Comparison of ENCODE assay signal across 1 cellular context in the genomic region with DNA sequence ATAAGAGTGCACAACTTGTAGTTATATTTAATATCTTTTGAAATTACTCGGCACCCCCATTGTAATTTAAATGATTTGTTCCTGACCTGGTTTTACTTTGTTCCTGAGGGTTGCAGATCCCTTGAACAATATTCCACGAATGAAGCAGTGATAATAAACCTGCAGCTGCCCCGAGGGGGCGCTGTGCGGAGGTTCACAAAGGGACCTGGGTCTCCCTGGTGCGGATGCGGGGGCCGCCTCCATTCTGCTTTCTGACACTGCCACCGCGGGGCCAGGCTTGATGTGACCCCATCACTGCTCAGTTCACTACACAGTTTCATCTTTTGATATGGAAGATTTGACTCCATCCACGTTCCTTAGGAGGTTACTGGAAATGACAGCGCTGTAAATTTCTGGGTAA.
TF ChIP-seq lines count a peak whose summit lies in the region.

No MANE protein-coding gene starts in this region.

TF ChIP-seq in K562, 482 proteins besides CTCF, POLR2A, EP300 and RAD21 (continued from another document and continues in another):
- TF ChIP-seq STAG1 (CRISPR knock-in tag; IDR thresholded peaks at IDR 0.05; ENCODE audit: borderline replicate concordance) (peak; percentile 64), ADNP (tag; IDR thresholded peaks at IDR 0.05) (no peak), RNF2 (IDR thresholded peaks at IDR 0.05) (no peak), ZC3H4 (CRISPR knock-in tag; IDR thresholded peaks at IDR 0.05; ENCODE audit: borderline replicate concordance) (no peak), SMARCA5 (IDR thresholded peaks at IDR 0.05) (no peak), THRAP3 (IDR thresholded peaks at IDR 0.05; ENCODE audit: borderline replicate concordance) (no peak), ZNF12 (CRISPR knock-in tag; IDR thresholded peaks at IDR 0.05) (no peak), NBN (IDR thresholded peaks at IDR 0.05; ENCODE audit: low read depth) (no peak), HMG20A (CRISPR knock-in tag; conservative IDR thresholded peaks at IDR 0.05) (no peak), CREB1 (IDR thresholded peaks at IDR 0.05) (peak; percentile 42; the same call in 1 of the 2 replicates), CREB1 (CRISPR knock-in tag; IDR thresholded peaks at IDR 0.05) (no peak), HDAC2 (IDR thresholded peaks at IDR 0.05) (no peak), FOXA1 (IDR thresholded peaks at IDR 0.05; ENCODE audit: borderline replicate concordance) (no peak), PURB (CRISPR knock-in tag; IDR thresholded peaks at IDR 0.05; ENCODE audit: low read depth) (no peak), YY1 (IDR thresholded peaks at IDR 0.05; ENCODE audit: borderline replicate concordance in 1 of 3, control insufficient read depth in 1 of 3, extremely low read depth in 1 of 3, insufficient read depth in 3 of 3, insufficient read length in 1 of 3, insufficient replicate concordance in 2 of 3, low read depth in 1 of 3, low read length in 2 of 3) (peak in 1 of 3 experiments; percentile 43), TRIM24 (IDR thresholded peaks at IDR 0.05) (no peak), MBD2 (IDR thresholded peaks at IDR 0.05; ENCODE audit: borderline replicate concordance, low read depth) (no peak), ETV5 (CRISPR knock-in tag; IDR thresholded peaks at IDR 0.05; ENCODE audit: low read depth) (no peak), KLF1 (tag; IDR thresholded peaks at IDR 0.05) (no peak), RB1 (IDR thresholded peaks at IDR 0.05; ENCODE audit: low read depth) (peak; percentile 39; the same call in 1 of the 2 replicates), SIRT6 (IDR thresholded peaks at IDR 0.05; ENCODE audit: low read depth, low read length) (no peak), SOX6 (IDR thresholded peaks at IDR 0.05) (no peak), SMAD2 (IDR thresholded peaks at IDR 0.05; ENCODE audit: low read depth, low read length) (no peak), STAT5B (CRISPR knock-in tag; IDR thresholded peaks at IDR 0.05) (no peak), ZFP30 (CRISPR knock-in tag; IDR thresholded peaks at IDR 0.05; ENCODE audit: borderline replicate concordance) (no peak), CBX5 (IDR thresholded peaks at IDR 0.05; ENCODE audit: borderline replicate concordance, low read depth) (no peak), L3MBTL2 (IDR thresholded peaks at IDR 0.05) (no peak), ZFP36 (IDR thresholded peaks at IDR 0.05; ENCODE audit: low read depth, low read length, partially characterized antibody) (peak; percentile 8), ZNF584 (CRISPR knock-in tag; IDR thresholded peaks at IDR 0.05; ENCODE audit: low read depth) (no peak), CHD2 (IDR thresholded peaks at IDR 0.05; ENCODE audit: low read depth, low read length) (no peak), HDAC6 (IDR thresholded peaks at IDR 0.05; ENCODE audit: low read depth, low read length) (no peak), ZNF785 (CRISPR knock-in tag; IDR thresholded peaks at IDR 0.05) (no peak), ZNF134 (CRISPR knock-in tag; conservative IDR thresholded peaks at IDR 0.05) (no peak), ZNF165 (CRISPR knock-in tag; IDR thresholded peaks at IDR 0.05; ENCODE audit: borderline replicate concordance) (no peak), MTA2 (IDR thresholded peaks at IDR 0.05; ENCODE audit: low read depth) (no peak), SMAD4 (CRISPR knock-in tag; conservative IDR thresholded peaks at IDR 0.05) (no peak), STAT5A (IDR thresholded peaks at IDR 0.05; ENCODE audit: borderline replicate concordance, low read length) (peak; percentile 29; the same call in 1 of the 2 replicates), ZC3H11A (IDR thresholded peaks at IDR 0.05; ENCODE audit: low read depth, low read length) (no peak), GABPB2 (CRISPR knock-in tag; conservative IDR thresholded peaks at IDR 0.05) (no peak), PYGO2 (tag; IDR thresholded peaks at IDR 0.05) (0 out of 2 replicates have a peak, but pooled peaks have one; percentile 10), ZFPM2 (CRISPR knock-in tag; IDR thresholded peaks at IDR 0.05) (no peak), EHMT2 (IDR thresholded peaks at IDR 0.05) (no peak), NELFE (IDR thresholded peaks at IDR 0.05; ENCODE audit: insufficient read depth, insufficient read length) (no peak), MCM3 (IDR thresholded peaks at IDR 0.05) (no peak), HMGN3 (IDR thresholded peaks at IDR 0.05; ENCODE audit: borderline replicate concordance, extremely low read depth, insufficient read length, low read depth, low read length) (no peak), CBFB (CRISPR knock-in tag; IDR thresholded peaks at IDR 0.05) (no peak), PTBP1 (IDR thresholded peaks at IDR 0.05; ENCODE audit: low read depth, low read length) (no peak), CREM (IDR thresholded peaks at IDR 0.05; ENCODE audit: low read depth) (no peak), ZNF57 (CRISPR knock-in tag; IDR thresholded peaks at IDR 0.05) (no peak), ZNF696 (CRISPR knock-in tag; conservative IDR thresholded peaks at IDR 0.05) (no peak), ATF1 (CRISPR knock-in tag; IDR thresholded peaks at IDR 0.05) (no peak), ATF1 (tag; IDR thresholded peaks at IDR 0.05) (no peak), HNRNPK (IDR thresholded peaks at IDR 0.05; ENCODE audit: low read depth, low read length, poor library complexity, severe bottlenecking) (no peak)
- TF ChIP-seq, protein P1, sequence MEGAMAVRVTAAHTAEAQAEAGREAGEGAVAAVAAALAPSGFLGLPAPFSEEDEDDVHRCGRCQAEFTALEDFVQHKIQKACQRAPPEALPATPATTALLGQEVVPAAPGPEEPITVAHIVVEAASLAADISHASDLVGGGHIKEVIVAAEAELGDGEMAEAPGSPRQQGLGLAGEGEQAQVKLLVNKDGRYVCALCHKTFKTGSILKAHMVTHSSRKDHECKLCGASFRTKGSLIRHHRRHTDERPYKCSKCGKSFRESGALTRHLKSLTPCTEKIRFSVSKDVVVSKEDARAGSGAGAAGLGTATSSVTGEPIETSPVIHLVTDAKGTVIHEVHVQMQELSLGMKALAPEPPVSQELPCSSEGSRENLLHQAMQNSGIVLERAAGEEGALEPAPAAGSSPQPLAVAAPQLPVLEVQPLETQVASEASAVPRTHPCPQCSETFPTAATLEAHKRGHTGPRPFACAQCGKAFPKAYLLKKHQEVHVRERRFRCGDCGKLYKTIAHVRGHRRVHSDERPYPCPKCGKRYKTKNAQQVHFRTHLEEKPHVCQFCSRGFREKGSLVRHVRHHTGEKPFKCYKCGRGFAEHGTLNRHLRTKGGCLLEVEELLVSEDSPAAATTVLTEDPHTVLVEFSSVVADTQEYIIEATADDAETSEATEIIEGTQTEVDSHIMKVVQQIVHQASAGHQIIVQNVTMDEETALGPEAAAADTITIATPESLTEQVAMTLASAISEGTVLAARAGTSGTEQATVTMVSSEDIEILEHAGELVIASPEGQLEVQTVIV (CRISPR knock-in tag; IDR thresholded peaks at IDR 0.05; ENCODE audit: borderline replicate concordance): no peak
- TF ChIP-seq, protein P2, sequence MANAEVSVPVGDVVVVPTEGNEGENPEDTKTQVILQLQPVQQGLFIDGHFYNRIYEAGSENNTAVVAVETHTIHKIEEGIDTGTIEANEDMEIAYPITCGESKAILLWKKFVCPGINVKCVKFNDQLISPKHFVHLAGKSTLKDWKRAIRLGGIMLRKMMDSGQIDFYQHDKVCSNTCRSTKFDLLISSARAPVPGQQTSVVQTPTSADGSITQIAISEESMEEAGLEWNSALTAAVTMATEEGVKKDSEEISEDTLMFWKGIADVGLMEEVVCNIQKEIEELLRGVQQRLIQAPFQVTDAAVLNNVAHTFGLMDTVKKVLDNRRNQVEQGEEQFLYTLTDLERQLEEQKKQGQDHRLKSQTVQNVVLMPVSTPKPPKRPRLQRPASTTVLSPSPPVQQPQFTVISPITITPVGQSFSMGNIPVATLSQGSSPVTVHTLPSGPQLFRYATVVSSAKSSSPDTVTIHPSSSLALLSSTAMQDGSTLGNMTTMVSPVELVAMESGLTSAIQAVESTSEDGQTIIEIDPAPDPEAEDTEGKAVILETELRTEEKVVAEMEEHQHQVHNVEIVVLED (CRISPR knock-in tag; IDR thresholded peaks at IDR 0.05): no peak
- TF ChIP-seq, protein P3, sequence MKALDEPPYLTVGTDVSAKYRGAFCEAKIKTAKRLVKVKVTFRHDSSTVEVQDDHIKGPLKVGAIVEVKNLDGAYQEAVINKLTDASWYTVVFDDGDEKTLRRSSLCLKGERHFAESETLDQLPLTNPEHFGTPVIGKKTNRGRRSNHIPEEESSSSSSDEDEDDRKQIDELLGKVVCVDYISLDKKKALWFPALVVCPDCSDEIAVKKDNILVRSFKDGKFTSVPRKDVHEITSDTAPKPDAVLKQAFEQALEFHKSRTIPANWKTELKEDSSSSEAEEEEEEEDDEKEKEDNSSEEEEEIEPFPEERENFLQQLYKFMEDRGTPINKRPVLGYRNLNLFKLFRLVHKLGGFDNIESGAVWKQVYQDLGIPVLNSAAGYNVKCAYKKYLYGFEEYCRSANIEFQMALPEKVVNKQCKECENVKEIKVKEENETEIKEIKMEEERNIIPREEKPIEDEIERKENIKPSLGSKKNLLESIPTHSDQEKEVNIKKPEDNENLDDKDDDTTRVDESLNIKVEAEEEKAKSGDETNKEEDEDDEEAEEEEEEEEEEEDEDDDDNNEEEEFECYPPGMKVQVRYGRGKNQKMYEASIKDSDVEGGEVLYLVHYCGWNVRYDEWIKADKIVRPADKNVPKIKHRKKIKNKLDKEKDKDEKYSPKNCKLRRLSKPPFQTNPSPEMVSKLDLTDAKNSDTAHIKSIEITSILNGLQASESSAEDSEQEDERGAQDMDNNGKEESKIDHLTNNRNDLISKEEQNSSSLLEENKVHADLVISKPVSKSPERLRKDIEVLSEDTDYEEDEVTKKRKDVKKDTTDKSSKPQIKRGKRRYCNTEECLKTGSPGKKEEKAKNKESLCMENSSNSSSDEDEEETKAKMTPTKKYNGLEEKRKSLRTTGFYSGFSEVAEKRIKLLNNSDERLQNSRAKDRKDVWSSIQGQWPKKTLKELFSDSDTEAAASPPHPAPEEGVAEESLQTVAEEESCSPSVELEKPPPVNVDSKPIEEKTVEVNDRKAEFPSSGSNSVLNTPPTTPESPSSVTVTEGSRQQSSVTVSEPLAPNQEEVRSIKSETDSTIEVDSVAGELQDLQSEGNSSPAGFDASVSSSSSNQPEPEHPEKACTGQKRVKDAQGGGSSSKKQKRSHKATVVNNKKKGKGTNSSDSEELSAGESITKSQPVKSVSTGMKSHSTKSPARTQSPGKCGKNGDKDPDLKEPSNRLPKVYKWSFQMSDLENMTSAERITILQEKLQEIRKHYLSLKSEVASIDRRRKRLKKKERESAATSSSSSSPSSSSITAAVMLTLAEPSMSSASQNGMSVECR (CRISPR knock-in tag; IDR thresholded peaks at IDR 0.05): no peak
- TF ChIP-seq, protein P4, sequence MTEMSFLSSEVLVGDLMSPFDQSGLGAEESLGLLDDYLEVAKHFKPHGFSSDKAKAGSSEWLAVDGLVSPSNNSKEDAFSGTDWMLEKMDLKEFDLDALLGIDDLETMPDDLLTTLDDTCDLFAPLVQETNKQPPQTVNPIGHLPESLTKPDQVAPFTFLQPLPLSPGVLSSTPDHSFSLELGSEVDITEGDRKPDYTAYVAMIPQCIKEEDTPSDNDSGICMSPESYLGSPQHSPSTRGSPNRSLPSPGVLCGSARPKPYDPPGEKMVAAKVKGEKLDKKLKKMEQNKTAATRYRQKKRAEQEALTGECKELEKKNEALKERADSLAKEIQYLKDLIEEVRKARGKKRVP (CRISPR knock-in tag; IDR thresholded peaks at IDR 0.05): no peak
- TF ChIP-seq, protein P5, sequence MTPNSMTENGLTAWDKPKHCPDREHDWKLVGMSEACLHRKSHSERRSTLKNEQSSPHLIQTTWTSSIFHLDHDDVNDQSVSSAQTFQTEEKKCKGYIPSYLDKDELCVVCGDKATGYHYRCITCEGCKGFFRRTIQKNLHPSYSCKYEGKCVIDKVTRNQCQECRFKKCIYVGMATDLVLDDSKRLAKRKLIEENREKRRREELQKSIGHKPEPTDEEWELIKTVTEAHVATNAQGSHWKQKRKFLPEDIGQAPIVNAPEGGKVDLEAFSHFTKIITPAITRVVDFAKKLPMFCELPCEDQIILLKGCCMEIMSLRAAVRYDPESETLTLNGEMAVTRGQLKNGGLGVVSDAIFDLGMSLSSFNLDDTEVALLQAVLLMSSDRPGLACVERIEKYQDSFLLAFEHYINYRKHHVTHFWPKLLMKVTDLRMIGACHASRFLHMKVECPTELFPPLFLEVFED (CRISPR knock-in tag; conservative IDR thresholded peaks at IDR 0.05): no peak
- TF ChIP-seq, protein P6, sequence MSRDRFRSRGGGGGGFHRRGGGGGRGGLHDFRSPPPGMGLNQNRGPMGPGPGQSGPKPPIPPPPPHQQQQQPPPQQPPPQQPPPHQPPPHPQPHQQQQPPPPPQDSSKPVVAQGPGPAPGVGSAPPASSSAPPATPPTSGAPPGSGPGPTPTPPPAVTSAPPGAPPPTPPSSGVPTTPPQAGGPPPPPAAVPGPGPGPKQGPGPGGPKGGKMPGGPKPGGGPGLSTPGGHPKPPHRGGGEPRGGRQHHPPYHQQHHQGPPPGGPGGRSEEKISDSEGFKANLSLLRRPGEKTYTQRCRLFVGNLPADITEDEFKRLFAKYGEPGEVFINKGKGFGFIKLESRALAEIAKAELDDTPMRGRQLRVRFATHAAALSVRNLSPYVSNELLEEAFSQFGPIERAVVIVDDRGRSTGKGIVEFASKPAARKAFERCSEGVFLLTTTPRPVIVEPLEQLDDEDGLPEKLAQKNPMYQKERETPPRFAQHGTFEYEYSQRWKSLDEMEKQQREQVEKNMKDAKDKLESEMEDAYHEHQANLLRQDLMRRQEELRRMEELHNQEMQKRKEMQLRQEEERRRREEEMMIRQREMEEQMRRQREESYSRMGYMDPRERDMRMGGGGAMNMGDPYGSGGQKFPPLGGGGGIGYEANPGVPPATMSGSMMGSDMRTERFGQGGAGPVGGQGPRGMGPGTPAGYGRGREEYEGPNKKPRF (IDR thresholded peaks at IDR 0.05; ENCODE audit: low read depth, low read length): no peak
- TF ChIP-seq, protein P7, sequence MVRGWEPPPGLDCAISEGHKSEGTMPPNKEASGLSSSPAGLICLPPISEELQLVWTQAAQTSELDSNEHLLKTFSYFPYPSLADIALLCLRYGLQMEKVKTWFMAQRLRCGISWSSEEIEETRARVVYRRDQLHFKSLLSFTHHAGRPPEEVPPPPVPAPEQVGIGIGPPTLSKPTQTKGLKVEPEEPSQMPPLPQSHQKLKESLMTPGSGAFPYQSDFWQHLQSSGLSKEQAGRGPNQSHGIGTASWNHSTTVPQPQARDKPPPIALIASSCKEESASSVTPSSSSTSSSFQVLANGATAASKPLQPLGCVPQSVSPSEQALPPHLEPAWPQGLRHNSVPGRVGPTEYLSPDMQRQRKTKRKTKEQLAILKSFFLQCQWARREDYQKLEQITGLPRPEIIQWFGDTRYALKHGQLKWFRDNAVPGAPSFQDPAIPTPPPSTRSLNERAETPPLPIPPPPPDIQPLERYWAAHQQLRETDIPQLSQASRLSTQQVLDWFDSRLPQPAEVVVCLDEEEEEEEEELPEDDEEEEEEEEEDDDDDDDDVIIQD (CRISPR knock-in tag; IDR thresholded peaks at IDR 0.05): no peak
- TF ChIP-seq, protein P8, sequence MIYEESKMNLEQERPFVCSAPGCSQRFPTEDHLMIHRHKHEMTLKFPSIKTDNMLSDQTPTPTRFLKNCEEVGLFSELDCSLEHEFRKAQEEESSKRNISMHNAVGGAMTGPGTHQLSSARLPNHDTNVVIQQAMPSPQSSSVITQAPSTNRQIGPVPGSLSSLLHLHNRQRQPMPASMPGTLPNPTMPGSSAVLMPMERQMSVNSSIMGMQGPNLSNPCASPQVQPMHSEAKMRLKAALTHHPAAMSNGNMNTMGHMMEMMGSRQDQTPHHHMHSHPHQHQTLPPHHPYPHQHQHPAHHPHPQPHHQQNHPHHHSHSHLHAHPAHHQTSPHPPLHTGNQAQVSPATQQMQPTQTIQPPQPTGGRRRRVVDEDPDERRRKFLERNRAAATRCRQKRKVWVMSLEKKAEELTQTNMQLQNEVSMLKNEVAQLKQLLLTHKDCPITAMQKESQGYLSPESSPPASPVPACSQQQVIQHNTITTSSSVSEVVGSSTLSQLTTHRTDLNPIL (CRISPR knock-in tag; IDR thresholded peaks at IDR 0.05): no peak
